Comparison of ENCODE assay signal across 14 cellular contexts in genomic region chr7:157155959-157156358, GRCh38. TPM values are rescaled to one million over a fixed set of nuclear protein-coding genes. Genes with fewer than 3 reads are reported as not detected.
A peak's percentile ranks its signal among the peaks of the same experiment; 100 is the strongest.
DNase-seq lines count a peak whose midpoint lies in the region; ATAC-seq and TF ChIP-seq lines count a peak whose summit lies in the region.
"Had no signal": no experiment of that assay in that cellular context is flagged by ENCODE, and none has a peak within 500 bp of the region (broad histone marks: within the 10 kb centered on the region; RNA-seq: fewer than 3 reads in every experiment).

No MANE protein-coding gene starts in this region.

- no peak overlapping the region for H2BK15ac ChIP-seq in IMR-90 (ENCODE audit: low read depth, low read length)

- H4K5ac ChIP-seq in IMR-90 (ENCODE audit: low read depth, low read length): no peak overlapping the region

- no peaks in the 10 kb centered on the region for H3K27me3 Mint-ChIP-seq in effector memory CD8-positive, alpha-beta T cell
- peaks cover 2% of the 10 kb centered on the region for H3K27me3 Mint-ChIP-seq in neural progenitor cell (ENCODE audit: insufficient read depth, low read depth)
- no peaks in the 10 kb centered on the region for H3K27me3 Mint-ChIP-seq in type B pancreatic cell

- CTCF ChIA-PET in IMR-90 (lab: Yijun Ruan, JAX): no interaction called here

- TF ChIP-seq CTCF in IMR-90 (conservative IDR thresholded peaks at IDR 0.05; ENCODE audit: low read depth, low read length) (no peak), neural progenitor cell (IDR thresholded peaks at IDR 0.05) (no peak), type B pancreatic cell (conservative IDR thresholded peaks at IDR 0.05) (no peak)

- no peak overlapping the region for H4K8ac ChIP-seq in IMR-90 (ENCODE audit: low read depth in 2 of 2, low read length in 2 of 2)

- H4K91ac ChIP-seq in IMR-90 (ENCODE audit: insufficient read depth, low read depth, low read length): no peak overlapping the region

- no peak overlapping the region for H2AK9ac ChIP-seq in IMR-90 (replicated peaks; ENCODE audit: low read depth, low read length, poor library complexity)

- H3K79me2 ChIP-seq in neural progenitor cell (ENCODE audit: low read depth): peaks cover 100% of the 10 kb centered on the region

- peaks cover 6 to 50% of the 10 kb centered on the region in 2 experiments; a peak in 2 of 4 replicates for H3K79me1 ChIP-seq in IMR-90 (ENCODE audit: low read depth in 1 of 2, low read length in 2 of 2)

- H3K4me3 Mint-ChIP-seq in effector memory CD8-positive, alpha-beta T cell: no peak overlapping the region
- H3K4me3 Mint-ChIP-seq in neural progenitor cell (no peak overlapping the region), type B pancreatic cell (no peak overlapping the region)
- H3K4me3 Mint-ChIP-seq: CD8-positive, alpha-beta T cell had no signal

- H3K4me1 ChIP-seq in IMR-90 (ENCODE audit: control insufficient read depth, insufficient read depth, low read length): peaks cover 3% of the 10 kb centered on the region
- H3K4me1 ChIP-seq in neural progenitor cell: peaks cover 27% of the 10 kb centered on the region

- DNase-seq in IMR-90 (no peak), neural progenitor cell (ENCODE audit: low spot score) (no peak), type B pancreatic cell (ENCODE audit: extremely low spot score, unreplicated experiment) (no peak), GM03348 (ENCODE audit: low spot score) (no peak), DMS153 treated with DMSO at 0.1 percent for 48 hours (lab: John Stamatoyannopoulos, UW; ENCODE audit: unreplicated experiment) (no peak)
- no peak for DNase-seq in effector memory CD8-positive, alpha-beta T cell
- no peak for DNase-seq in activated naive CD4-positive, alpha-beta T cell treated with anti-CD3 and anti-CD28 coated beads, Interleukin-2, amount 50 U/mL, for 16 hours
- DNase-seq: BE2C; CD8-positive, alpha-beta T cell; COR-L47; DMS53; HCEC 1CT had no signal

- intact Hi-C loops in IMR-90 (cut with micrococcal nuclease): loop anchor here (2.0 kb wide), 1 partner anchor 15 kb away; no protein-coding TSS in a partner anchor

- H3K4me2 ChIP-seq in IMR-90 (ENCODE audit: low read depth, low read length) (no peak overlapping the region), neural progenitor cell (no peak overlapping the region)

- H3K56ac ChIP-seq in IMR-90 (ENCODE audit: extremely low read depth, insufficient read depth, low read length): no peak overlapping the region

- no peak overlapping the region for H3K23ac ChIP-seq in IMR-90 (ENCODE audit: low read depth, low read length)

- H3K27me3 ChIP-seq in IMR-90 (ENCODE audit: control insufficient read depth, insufficient read depth, low read length): no peaks in the 10 kb centered on the region
- no peaks in the 10 kb centered on the region for H3K27me3 ChIP-seq in neural progenitor cell
- H3K27me3 ChIP-seq: BE2C had no signal

- no peak overlapping the region for H3K9ac ChIP-seq in IMR-90 (ENCODE audit: low read depth, low read length)
- no peak overlapping the region for H3K9ac ChIP-seq in neural progenitor cell

- in situ Hi-C loops in IMR-90 (cut with MboI; ENCODE audit: low sequenced_read_pairs): no loop called here

- no peak for TF ChIP-seq RAD21 in IMR-90 (IDR thresholded peaks at IDR 0.05; ENCODE audit: low read length)

- no peak overlapping the region for H2BK120ac ChIP-seq in IMR-90 (ENCODE audit: low read depth, low read length)

- ATAC-seq in IMR-90 (ENCODE audit: low read depth): peak; percentile 53; the same call in 1 of the 2 replicates
- ATAC-seq in effector memory CD8-positive, alpha-beta T cell (replicated peaks): no peak
- ATAC-seq: CD8-positive, alpha-beta T cell; GM12878 had no signal

- H3K4me3 ChIP-seq in IMR-90 (ENCODE audit: insufficient read depth, low read depth, low read length): no peak overlapping the region
- no peak overlapping the region for H3K4me3 ChIP-seq in neural progenitor cell
- H3K4me3 ChIP-seq: GM12878 had no signal

- no peak overlapping the region for H3K4ac ChIP-seq in IMR-90 (ENCODE audit: low read depth, low read length)

- H3K4me1 Mint-ChIP-seq in effector memory CD8-positive, alpha-beta T cell (ENCODE audit: low read depth in 2 of 2): peaks cover 36 to 69% of the 10 kb centered on the region in 2 donors
- H3K4me1 Mint-ChIP-seq in neural progenitor cell: peaks cover 31% of the 10 kb centered on the region
- peaks cover 48% of the 10 kb centered on the region for H3K4me1 Mint-ChIP-seq in type B pancreatic cell (ENCODE audit: unreplicated experiment)

- no peak overlapping the region for H3K14ac ChIP-seq in IMR-90 (replicated peaks; ENCODE audit: low read depth, low read length)

- H3K36me3 Mint-ChIP-seq in effector memory CD8-positive, alpha-beta T cell (ENCODE audit: insufficient read depth): peaks cover 9% of the 10 kb centered on the region
- peaks cover 12% of the 10 kb centered on the region for H3K36me3 Mint-ChIP-seq in neural progenitor cell
- H3K36me3 Mint-ChIP-seq in type B pancreatic cell: peaks cover 10% of the 10 kb centered on the region

- no peaks in the 10 kb centered on the region for H3K9me3 Mint-ChIP-seq in effector memory CD8-positive, alpha-beta T cell
- H3K9me3 Mint-ChIP-seq in neural progenitor cell (no peaks in the 10 kb centered on the region), type B pancreatic cell (no peaks in the 10 kb centered on the region)
- H3K9me3 Mint-ChIP-seq: CD8-positive, alpha-beta T cell had no signal

- H2AFZ ChIP-seq in IMR-90 (replicated peaks; ENCODE audit: low read length, poor library complexity): no peak overlapping the region
- H2AFZ ChIP-seq in neural progenitor cell (replicated peaks): no peak overlapping the region

- POLR2A ChIA-PET in IMR-90 (lab: Charles Lee; ENCODE audit: unreplicated experiment): no interaction called here

- H2BK5ac ChIP-seq in IMR-90 (ENCODE audit: low read depth, low read length, poor library complexity, severe bottlenecking): no peak overlapping the region

- H3K9me3 ChIP-seq in IMR-90 (ENCODE audit: control insufficient read depth, insufficient read depth, low read length) (no peaks in the 10 kb centered on the region), neural progenitor cell (ENCODE audit: low read depth) (no peaks in the 10 kb centered on the region)
- H3K9me3 ChIP-seq: BE2C had no signal

- H2BK20ac ChIP-seq in IMR-90 (ENCODE audit: low read depth, low read length): no peak overlapping the region

- TF ChIP-seq POLR2A in IMR-90 (IDR thresholded peaks at IDR 0.05; ENCODE audit: low read depth, low read length): no peak

- H3F3A ChIP-seq in neural progenitor cell (ENCODE audit: low read depth): peaks cover 24% of the 10 kb centered on the region

- H3K9me1 ChIP-seq in IMR-90 (ENCODE audit: insufficient read depth, low read length): peaks cover 8% of the 10 kb centered on the region

- no TSS peak for BruUV-seq in IMR-90 (replicated peaks; lab: Mats Ljungman, UMichigan)

- H3K18ac ChIP-seq in IMR-90 (ENCODE audit: low read depth, low read length): no peak overlapping the region

- H4K20me1 ChIP-seq in IMR-90 (ENCODE audit: insufficient read depth, low read length) (peaks cover 77% of the 10 kb centered on the region), neural progenitor cell (ENCODE audit: low read depth) (peaks cover 95% of the 10 kb centered on the region)

- H2AK5ac ChIP-seq in IMR-90 (ENCODE audit: low read depth, low read length): no peak overlapping the region

- dilution Hi-C loops in IMR-90 (cut with HindIII; ENCODE audit: low sequenced_read_pairs, unreplicated experiment): no loop called here

- peak overlapping the region; percentile 27 to 41 for H3K27ac Mint-ChIP-seq in effector memory CD8-positive, alpha-beta T cell
- H3K27ac Mint-ChIP-seq in neural progenitor cell: peak overlapping the region; percentile 7
- peak overlapping the region; percentile 21 for H3K27ac Mint-ChIP-seq in type B pancreatic cell
- H3K27ac Mint-ChIP-seq: CD8-positive, alpha-beta T cell had no signal

- 0 out of 2 replicates have a peak, but pooled peaks cover 1% of the 10 kb centered on the region for H3K36me3 ChIP-seq in IMR-90 (ENCODE audit: control insufficient read depth, insufficient read depth, low read length)
- H3K36me3 ChIP-seq in neural progenitor cell: no peaks in the 10 kb centered on the region

- H3K27ac ChIP-seq in IMR-90 (ENCODE audit: insufficient read depth, low read length) (no peak overlapping the region), neural progenitor cell (no peak overlapping the region)
- H3K27ac ChIP-seq: C4-2B had no signal

TF ChIP-seq in IMR-90, 13 proteins besides CTCF, POLR2A, EP300 and RAD21:
- TF ChIP-seq RFX5 (IDR thresholded peaks at IDR 0.05; ENCODE audit: low read depth, low read length) (no peak), NFE2L2 (IDR thresholded peaks at IDR 0.05; ENCODE audit: low read depth, low read length) (no peak), MXI1 (IDR thresholded peaks at IDR 0.05; ENCODE audit: borderline replicate concordance, low read depth, low read length) (no peak), FOS (IDR thresholded peaks at IDR 0.05; ENCODE audit: low read depth, low read length) (no peak)

RNA-seq across cellular contexts. Expression of gene UBE3C, which starts 17.2 kb away (rescaled TPM):
- total RNA-seq in IMR-90 (2012; rRNA removed) (60.6 and 88.6 TPM in 2 replicates), neural progenitor cell (ENCODE audit: low replicate concordance) (59.3 and 65.9 TPM in 2 replicates), type B pancreatic cell (ENCODE audit: low replicate concordance) (51.6 and 59.3 TPM in 2 replicates)
- 35.8 and 43.0 TPM in 2 replicates for polyA plus RNA-seq in IMR-90 (2012; rRNA removed)
- polyA plus RNA-seq in IMR-90 (2012; cell fraction: cytosol; rRNA removed): 19.8 and 19.9 TPM in 2 replicates
- polyA plus RNA-seq in IMR-90 (2012; cell fraction: nucleus; rRNA removed; ENCODE audit: low replicate concordance): 19.7 and 50.4 TPM in 2 replicates
